Comparison of ENCODE assay signal across 20 cellular contexts in genomic region chr14:58060077-58060476, GRCh38.
DNase-seq lines count a peak whose midpoint lies in the region; FAIRE-seq lines count a peak whose summit lies in the region.
"Had no signal": no experiment of that assay in that cellular context is flagged by ENCODE, and none has a peak within 500 bp of the region (broad histone marks: within the 10 kb centered on the region; RNA-seq: fewer than 3 reads in every experiment).

No MANE protein-coding gene starts in this region.

- peak; percentile 31 for FAIRE-seq in HTR-8/SVneo (lab: Jason Lieb, UNC)
- FAIRE-seq: G401.6, GM12878 had no signal

- DNase-seq in Daoy (ENCODE audit: low read depth) (peak; percentile 15), HTR-8/SVneo (ENCODE audit: insufficient read length, low spot score) (no peak), astrocyte of the hippocampus (ENCODE audit: low read depth, low spot score) (peak; percentile 51), kidney tubule cell (ENCODE audit: low spot score) (peak; percentile 67), T-helper 9 cell (no peak), NCI-H1417 treated with DMSO at 0.1 percent for 48 hours (lab: John Stamatoyannopoulos, UW) (no peak), NCI-H524 treated with DMSO at 0.1 percent for 48 hours (lab: John Stamatoyannopoulos, UW) (no peak)
- no peak for DNase-seq in effector CD4-positive, alpha-beta T cell
- DNase-seq: BE2C; CD4-positive, alpha-beta T cell; DMS53; NCI-H1436; NCI-H2029; NCI-H2171 treated with DMSO at 0.1 percent for 48 hours; NCI-H774; Right ventricle myocardium superior; SK-N-SH; T-helper 1 cell had no signal

Comparison
In these comparisons a context has a peak if more than half of its experiments do, and no peak if none do; other contexts are left out.
1. DNase-seq: peak in Daoy (single experiment), astrocyte of the hippocampus (single experiment) and kidney tubule cell (single experiment); none in HTR-8/SVneo (single experiment), T-helper 9 cell (single experiment), NCI-H1417 treated with DMSO at 0.1 percent for 48 hours (single experiment), NCI-H524 treated with DMSO at 0.1 percent for 48 hours (single experiment) and effector CD4-positive, alpha-beta T cell (single experiment).